1 cellular context compared by ENCODE assay signal in genomic region chr1:156478250-156478627, GRCh38.
TF ChIP-seq lines count a peak whose summit lies in the region.

No MANE protein-coding gene starts in this region.

TF ChIP-seq in IMR-90, 13 proteins besides CTCF, POLR2A, EP300 and RAD21:
- TF ChIP-seq, protein P1, sequence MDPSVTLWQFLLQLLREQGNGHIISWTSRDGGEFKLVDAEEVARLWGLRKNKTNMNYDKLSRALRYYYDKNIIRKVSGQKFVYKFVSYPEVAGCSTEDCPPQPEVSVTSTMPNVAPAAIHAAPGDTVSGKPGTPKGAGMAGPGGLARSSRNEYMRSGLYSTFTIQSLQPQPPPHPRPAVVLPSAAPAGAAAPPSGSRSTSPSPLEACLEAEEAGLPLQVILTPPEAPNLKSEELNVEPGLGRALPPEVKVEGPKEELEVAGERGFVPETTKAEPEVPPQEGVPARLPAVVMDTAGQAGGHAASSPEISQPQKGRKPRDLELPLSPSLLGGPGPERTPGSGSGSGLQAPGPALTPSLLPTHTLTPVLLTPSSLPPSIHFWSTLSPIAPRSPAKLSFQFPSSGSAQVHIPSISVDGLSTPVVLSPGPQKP (IDR thresholded peaks at IDR 0.05; ENCODE audit: borderline replicate concordance, low read depth, low read length) = no peak
- TF ChIP-seq RCOR1 (IDR thresholded peaks at IDR 0.05; ENCODE audit: insufficient replicate concordance, low read length) (no peak), NFE2L2 (IDR thresholded peaks at IDR 0.05; ENCODE audit: low read depth, low read length) (no peak), FOS (IDR thresholded peaks at IDR 0.05; ENCODE audit: low read depth, low read length) (no peak), MXI1 (IDR thresholded peaks at IDR 0.05; ENCODE audit: borderline replicate concordance, low read depth, low read length) (no peak)
